8 cellular contexts compared by ENCODE assay signal in the genomic region with DNA sequence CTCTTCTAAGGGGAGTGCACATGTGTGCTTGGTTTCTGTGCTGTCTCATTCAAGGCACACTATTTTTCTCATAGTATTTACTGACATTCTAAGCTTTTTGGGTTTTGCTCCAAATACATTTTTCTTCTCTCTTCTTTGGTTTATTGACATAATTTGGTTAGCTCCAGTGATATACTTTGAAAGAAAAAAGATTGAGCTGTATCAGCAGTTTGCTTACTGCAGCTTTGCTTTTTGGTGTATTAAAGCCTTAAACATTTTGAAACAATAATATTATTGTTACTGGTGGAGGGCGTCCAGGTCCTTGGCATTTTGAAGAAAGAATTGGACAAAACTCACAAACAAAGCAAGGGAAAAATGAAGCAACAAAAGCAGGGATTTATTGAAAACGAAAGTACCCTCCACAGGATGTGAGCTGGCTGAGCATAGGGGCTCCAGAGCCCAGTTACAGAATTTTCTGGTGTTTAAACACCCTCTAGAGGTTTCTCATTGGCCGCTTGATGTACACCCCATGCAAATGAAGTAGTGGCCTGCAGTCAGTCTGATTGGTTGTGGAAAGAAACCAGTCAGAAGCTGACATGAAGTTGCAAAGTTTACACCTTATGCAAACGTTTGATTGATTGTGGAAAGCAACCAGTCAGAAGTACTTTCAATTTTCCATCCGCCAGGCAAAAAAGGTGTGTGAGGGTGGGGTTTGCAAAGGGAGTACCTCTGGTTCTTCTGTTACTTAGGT.
A peak's percentile ranks its signal among the peaks of the same experiment; 100 is the strongest.
DNase-seq lines count a peak whose midpoint lies in the region; ATAC-seq and FAIRE-seq lines count a peak whose summit lies in the region.

No MANE protein-coding gene starts in this region.

- intact Hi-C loops in activated naive CD4-positive, alpha-beta T cell treated with anti-CD3 and anti-CD28 coated beads for 36 hours (cut with micrococcal nuclease) = no loop called here
- intact Hi-C loops in left cardiac atrium (cut with DNase I) = no loop called here

- CTCF ChIA-PET in activated naive CD4-positive, alpha-beta T cell treated with anti-CD3 and anti-CD28 coated beads for 36 hours (lab: Charles Lee) = interaction anchor here (0.7 to 1.2 kb wide), 3 partner anchors 93 to 358 kb away, joined by 3 read pairs; no protein-coding TSS in a partner anchor

- H3K36me3 ChIP-seq in stomach smooth muscle (ENCODE audit: control insufficient read depth in 2 of 2, insufficient read depth in 2 of 2, low read length in 2 of 2) = no peaks in the 10 kb centered on the region

- H3K4me3 Mint-ChIP-seq in activated naive CD4-positive, alpha-beta T cell treated with anti-CD3 and anti-CD28 coated beads for 36 hours = no peak overlapping the region

- H3K27ac Mint-ChIP-seq in activated naive CD4-positive, alpha-beta T cell treated with anti-CD3 and anti-CD28 coated beads for 36 hours = no peak overlapping the region
- H3K27ac Mint-ChIP-seq in activated naive CD4-positive, alpha-beta T cell treated with anti-CD3 and anti-CD28 coated beads, Interleukin-2, amount 50 U/mL, for 72 hours = no peak overlapping the region

- DNase-seq in activated naive CD4-positive, alpha-beta T cell treated with anti-CD3 and anti-CD28 coated beads for 36 hours = peak; percentile 35
- DNase-seq in activated naive CD4-positive, alpha-beta T cell treated with Interleukin-2 at 50 U/mL for 16 hours = no peak
- DNase-seq in activated naive CD4-positive, alpha-beta T cell treated with anti-CD3 and anti-CD28 coated beads, Interleukin-2, amount 50 U/mL, for 72 hours (ENCODE audit: low spot score in 2 of 2) = no peak
- DNase-seq in left cardiac atrium = no peak
- DNase-seq in stimulated activated CD8-positive, alpha-beta memory T cell treated with anti-CD3 and anti-CD28 coated beads, Interleukin-4, amount 100 ng/mL, for 48 hours = no peak
- DNase-seq in GM19239 (ENCODE audit: insufficient read length, low spot score) = no peak

- FAIRE-seq in GM19239 (lab: Jason Lieb, UNC) = no peak

- peaks cover 2% of the 10 kb centered on the region for H3K27me3 Mint-ChIP-seq in activated naive CD4-positive, alpha-beta T cell treated with anti-CD3 and anti-CD28 coated beads for 36 hours (ENCODE audit: low read depth)

- no peaks in the 10 kb centered on the region for H3K36me3 Mint-ChIP-seq in activated naive CD4-positive, alpha-beta T cell treated with anti-CD3 and anti-CD28 coated beads for 36 hours (ENCODE audit: low read depth)
- H3K36me3 Mint-ChIP-seq in activated naive CD4-positive, alpha-beta T cell treated with anti-CD3 and anti-CD28 coated beads, Interleukin-2, amount 50 U/mL, for 72 hours = peaks cover 0 to 10% of the 10 kb centered on the region in 2 donors

- ATAC-seq in activated naive CD4-positive, alpha-beta T cell treated with anti-CD3 and anti-CD28 coated beads, Interleukin-2, amount 50 U/mL, for 72 hours = peak; percentile 70 to 97
- ATAC-seq in left cardiac atrium (peak; percentile 89 to 91), HG03521 (IDR thresholded peaks at IDR 0.05; ENCODE audit: unreplicated experiment) (no peak)

- H3K4me1 ChIP-seq in stomach smooth muscle (ENCODE audit: control insufficient read depth, insufficient read depth, low read length) = peaks cover 2% of the 10 kb centered on the region

- H3K27me3 ChIP-seq in stomach smooth muscle (ENCODE audit: control insufficient read depth in 1 of 2, insufficient read depth in 2 of 2, low read length in 2 of 2) = no peaks in the 10 kb centered on the region

- no peak overlapping the region for H3K27ac ChIP-seq in stomach smooth muscle (ENCODE audit: low read length)

- peak overlapping the region; percentile 49 to 69 for H3K4me3 ChIP-seq in stomach smooth muscle (ENCODE audit: low read length in 2 of 2)

- peaks cover 10% of the 10 kb centered on the region for H3K4me1 Mint-ChIP-seq in activated naive CD4-positive, alpha-beta T cell treated with anti-CD3 and anti-CD28 coated beads for 36 hours (ENCODE audit: low read depth)

- no peak overlapping the region for H3K9ac ChIP-seq in stomach smooth muscle (ENCODE audit: low read length in 2 of 2)

- H3K9me3 Mint-ChIP-seq in activated naive CD4-positive, alpha-beta T cell treated with anti-CD3 and anti-CD28 coated beads for 36 hours = peaks cover 3% of the 10 kb centered on the region
- peaks cover 0 to 5% of the 10 kb centered on the region in 2 donors for H3K9me3 Mint-ChIP-seq in activated naive CD4-positive, alpha-beta T cell treated with anti-CD3 and anti-CD28 coated beads, Interleukin-2, amount 50 U/mL, for 72 hours

- H3K9me3 ChIP-seq in stomach smooth muscle (ENCODE audit: control insufficient read depth in 2 of 2, low read length in 2 of 2) = no peaks in the 10 kb centered on the region
